16 cellular contexts compared by ENCODE assay signal in genomic region chr15:48580736-48581135, GRCh38.
A peak's percentile ranks its signal among the peaks of the same experiment; 100 is the strongest.
DNase-seq lines count a peak whose midpoint lies in the region; ATAC-seq and TF ChIP-seq lines count a peak whose summit lies in the region.
"Had no signal": no experiment of that assay in that cellular context is flagged by ENCODE, and none has a peak within 500 bp of the region (broad histone marks: within the 10 kb centered on the region; RNA-seq: fewer than 3 reads in every experiment).

No MANE protein-coding gene starts in this region.

- intact Hi-C loops in left ventricle myocardium superior (cut with micrococcal nuclease) = no loop called here
- intact Hi-C loops in CD4-positive, alpha-beta memory T cell (cut with micrococcal nuclease) = no loop called here

- H3K4me3 ChIP-seq in coronary artery (peak overlapping the region; percentile 64), skeletal muscle satellite cell (ENCODE audit: low read length) (no peak overlapping the region)
- no peak overlapping the region for H3K4me3 ChIP-seq in CD4-positive, alpha-beta memory T cell (ENCODE audit: low read length in 2 of 2)
- H3K4me3 ChIP-seq: SJCRH30 had no signal

- POLR2A ChIA-PET in CD4-positive, alpha-beta memory T cell (lab: Charles Lee; ENCODE audit: partially characterized antibody) = no interaction called here

- peaks cover 50% of the 10 kb centered on the region for H3K36me3 ChIP-seq in skeletal muscle satellite cell (ENCODE audit: insufficient read depth, low read length)
- H3K36me3 ChIP-seq in CD4-positive, alpha-beta memory T cell (ENCODE audit: insufficient read depth, low read length) = no peaks in the 10 kb centered on the region
- H3K36me3 ChIP-seq: SJCRH30 had no signal

- DNase-seq in NCI-H82 (lab: John Stamatoyannopoulos, UW) (peak; percentile 68), coronary artery (ENCODE audit: low spot score) (no peak), left ventricle myocardium superior (no peak), NOMO-1 treated with dmso at 0.1 percent for 144 hours (lab: John Stamatoyannopoulos, UW; ENCODE audit: unreplicated experiment) (no peak)
- DNase-seq in activated naive CD4-positive, alpha-beta T cell (lab: John Stamatoyannopoulos, UW) = no peak
- no peak for DNase-seq in CD4-positive, alpha-beta memory T cell
- DNase-seq: Calu3; H9; NCI-H1417; NCI-H187 treated with DMSO at 0.1 percent for 48 hours; NCI-H526 treated with DMSO at 0.1 percent for 48 hours; NK-92 treated with Interleukin-12 subunit alpha and Interleukin-12 subunit beta, amount 100 ng/mL, for 24 hours; SJCRH30 had no signal

- ATAC-seq in left ventricle myocardium superior (peak; percentile 62), HG03521 (IDR thresholded peaks at IDR 0.05; ENCODE audit: unreplicated experiment) (no peak)

- peak overlapping the region; percentile 13 to 71 for H3K27ac ChIP-seq in coronary artery
- H3K27ac ChIP-seq in CD4-positive, alpha-beta memory T cell (ENCODE audit: low read depth, low read length) = no peak overlapping the region
- H3K27ac ChIP-seq: SJCRH30 had no signal

- TF ChIP-seq CTCF in coronary artery (IDR thresholded peaks at IDR 0.05) = no peak

- no peaks in the 10 kb centered on the region for H3K9me3 ChIP-seq in skeletal muscle satellite cell (replicated peaks; ENCODE audit: low read length)
- no peaks in the 10 kb centered on the region for H3K9me3 ChIP-seq in CD4-positive, alpha-beta memory T cell (ENCODE audit: control insufficient read depth in 1 of 2, low read length in 2 of 2)
- H3K9me3 ChIP-seq: SJCRH30 had no signal

- CTCF ChIA-PET in CD4-positive, alpha-beta memory T cell (lab: Charles Lee; ENCODE audit: partially characterized antibody) = interaction anchor here (1.2 to 2.2 kb wide), 2 partner anchors 10 to 12 kb away, joined by 3 to 5 read pairs; no protein-coding TSS in a partner anchor

- no peaks in the 10 kb centered on the region for H3K9me3 Mint-ChIP-seq in CD4-positive, alpha-beta memory T cell
- H3K9me3 Mint-ChIP-seq: H9, IgD-negative memory B cell had no signal

- no peak overlapping the region for H3K9ac ChIP-seq in skeletal muscle satellite cell (ENCODE audit: low read depth, low read length)

- H3K4me2 ChIP-seq in skeletal muscle satellite cell (ENCODE audit: low read length) = peak overlapping the region; percentile 67

- peaks cover 52% of the 10 kb centered on the region for H3K4me1 ChIP-seq in skeletal muscle satellite cell (ENCODE audit: control insufficient read depth, insufficient read depth, low read length)
- no peaks in the 10 kb centered on the region for H3K4me1 ChIP-seq in CD4-positive, alpha-beta memory T cell (ENCODE audit: insufficient read depth, low read length)

- no peak overlapping the region for H3K27ac Mint-ChIP-seq in CD4-positive, alpha-beta memory T cell
- H3K27ac Mint-ChIP-seq: IgD-negative memory B cell had no signal

- no peaks in the 10 kb centered on the region for H3K36me3 Mint-ChIP-seq in CD4-positive, alpha-beta memory T cell
- H3K36me3 Mint-ChIP-seq: IgD-negative memory B cell had no signal

- peaks cover 0 to 1% (median 0%) of the 10 kb centered on the region in 4 donors for H3K4me1 Mint-ChIP-seq in CD4-positive, alpha-beta memory T cell
- H3K4me1 Mint-ChIP-seq: H9, IgD-negative memory B cell had no signal

- H3K4me3 Mint-ChIP-seq in CD4-positive, alpha-beta memory T cell = no peak overlapping the region
- H3K4me3 Mint-ChIP-seq: H9, IgD-negative memory B cell had no signal

- H3K27me3 Mint-ChIP-seq in CD4-positive, alpha-beta memory T cell = peaks cover 0 to 1% of the 10 kb centered on the region in 2 donors

- no peaks in the 10 kb centered on the region for H3K27me3 ChIP-seq in skeletal muscle satellite cell (ENCODE audit: control insufficient read depth, insufficient read depth, low read length)
- no peaks in the 10 kb centered on the region for H3K27me3 ChIP-seq in CD4-positive, alpha-beta memory T cell (ENCODE audit: insufficient read depth, low read length)
- H3K27me3 ChIP-seq: SJCRH30 had no signal
